In the genomic region with DNA sequence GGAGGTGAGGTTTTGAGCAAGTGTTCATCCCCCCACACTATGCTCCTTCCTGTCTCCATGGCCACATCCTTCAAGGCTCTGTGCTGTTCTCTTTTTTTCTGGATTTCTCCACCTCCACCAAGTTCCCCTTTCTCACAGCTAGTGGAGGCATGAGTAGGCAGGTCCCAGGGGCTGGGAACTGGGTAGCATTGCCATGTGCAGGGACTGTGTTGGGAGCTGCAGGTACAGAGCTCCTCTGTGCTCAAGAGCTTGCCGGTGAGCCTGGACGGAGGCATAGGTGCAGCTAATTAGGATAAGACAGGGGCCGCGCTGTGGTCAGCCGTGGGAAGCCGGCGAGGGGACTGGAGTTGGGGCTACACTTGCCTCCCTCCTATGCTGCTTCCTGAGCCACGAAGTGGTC, we compare ENCODE assay signal across 18 cellular contexts. TPM values are rescaled to one million over a fixed set of nuclear protein-coding genes. Genes with fewer than 3 reads are reported as not detected.
DNase-seq lines count a peak whose midpoint lies in the region; ATAC-seq and TF ChIP-seq lines count a peak whose summit lies in the region.
"Had no signal": no experiment of that assay in that cellular context is flagged by ENCODE, and none has a peak within 500 bp of the region (broad histone marks: within the 10 kb centered on the region; RNA-seq: fewer than 3 reads in every experiment).

No MANE protein-coding gene starts in this region.

- H3K9me3 Mint-ChIP-seq in brain = peaks cover 0 to 7% (median 0%) of the 10 kb centered on the region in 5 experiments
- H3K9me3 Mint-ChIP-seq in osteocyte (ENCODE audit: unreplicated experiment) = no peaks in the 10 kb centered on the region
- H3K9me3 Mint-ChIP-seq: stimulated activated naive CD8-positive, alpha-beta T cell treated with anti-CD3 and anti-CD28 coated beads, Interleukin-15, Interleukin-2, amounts not matched to agents 100 ng/mL and 50 ng/mL, for 24 hours had no signal

- no peak for ATAC-seq in GM19452 (IDR thresholded peaks at IDR 0.05; ENCODE audit: unreplicated experiment)
- ATAC-seq: activated CD8-positive, alpha-beta T cell treated with anti-CD3 and anti-CD28 coated beads, Interleukin-2, amount 10 ng/mL, durations not matched to agents 7 days and 5 days had no signal

- H3K4me1 Mint-ChIP-seq in brain (peaks cover 66% of the 10 kb centered on the region), osteocyte (ENCODE audit: unreplicated experiment) (peaks cover 55% of the 10 kb centered on the region)

- H3K27ac Mint-ChIP-seq in brain = peak overlapping the region; percentile 21 to 74 (median 46)
- H3K27ac Mint-ChIP-seq in osteocyte (ENCODE audit: unreplicated experiment) = no peak overlapping the region
- H3K27ac Mint-ChIP-seq: activated CD8-positive, alpha-beta T cell treated with anti-CD3 and anti-CD28 coated beads, Interleukin-2, amount 10 ng/mL, durations not matched to agents 7 days and 5 days; activated naive CD8-positive, alpha-beta T cell; stimulated activated naive CD8-positive, alpha-beta T cell treated with anti-CD3 and anti-CD28 coated beads, Interleukin-15, Interleukin-2, amounts not matched to agents 100 ng/mL and 50 ng/mL, for 24 hours had no signal

- no peak overlapping the region for H3K4me3 ChIP-seq in NB4 (ENCODE audit: low read depth, low read length)
- H3K4me3 ChIP-seq: esophagus muscularis mucosa, upper lobe of left lung had no signal

- peaks cover 3% of the 10 kb centered on the region for H3K27me3 Mint-ChIP-seq in brain
- H3K27me3 Mint-ChIP-seq in osteocyte (ENCODE audit: unreplicated experiment) = peaks cover 6% of the 10 kb centered on the region

- no peak for TF ChIP-seq POLR2A in NB4 (IDR thresholded peaks at IDR 0.05; ENCODE audit: extremely low read depth, insufficient read length)

- H3K36me3 Mint-ChIP-seq in brain (no peaks in the 10 kb centered on the region), osteocyte (ENCODE audit: unreplicated experiment) (peaks cover 6% of the 10 kb centered on the region)
- H3K36me3 Mint-ChIP-seq: activated naive CD8-positive, alpha-beta T cell had no signal

- TF ChIP-seq CTCF in NB4 (IDR thresholded peaks at IDR 0.05; ENCODE audit: low read depth, low read length) = no peak
- no peak for TF ChIP-seq CTCF in brain (conservative IDR thresholded peaks at IDR 0.05)
- no peak for TF ChIP-seq CTCF in osteocyte (IDR thresholded peaks at IDR 0.05)

- H3K4me3 Mint-ChIP-seq in brain (peak overlapping the region in 1 of 5 experiments; percentile 13), osteocyte (ENCODE audit: unreplicated experiment) (no peak overlapping the region)
- H3K4me3 Mint-ChIP-seq: activated CD8-positive, alpha-beta T cell treated with anti-CD3 and anti-CD28 coated beads, Interleukin-2, amount 10 ng/mL, durations not matched to agents 7 days and 5 days; activated naive CD8-positive, alpha-beta T cell; stimulated activated naive CD8-positive, alpha-beta T cell treated with anti-CD3 and anti-CD28 coated beads, Interleukin-15, Interleukin-2, amounts not matched to agents 100 ng/mL and 50 ng/mL, for 24 hours had no signal

- peak; percentile 76 for DNase-seq in GDM1 (lab: John Stamatoyannopoulos, UW)
- DNase-seq in NB4 (ENCODE audit: low read depth) = peak; percentile 87
- peak; percentile 62 for DNase-seq in putamen (ENCODE audit: low spot score)
- DNase-seq in osteocyte (ENCODE audit: extremely low spot score, unreplicated experiment) = no peak
- no peak for DNase-seq in T-helper 9 cell
- DNase-seq in NCI-H226 = no peak
- DNase-seq: activated CD8-positive, alpha-beta T cell treated with anti-CD3 and anti-CD28 coated beads, Interleukin-2, amount 10 ng/mL, durations not matched to agents 7 days and 5 days; brain microvascular endothelial cell; DND-41; NCI-H1048; NCI-H526 treated with DMSO at 0.1 percent for 48 hours; stimulated activated CD4-positive, alpha-beta T cell treated with anti-CD3 and anti-CD28 coated beads, Interleukin-1b, Interleukin-23, amount 100 ng/mL, for 48 hours; upper lobe of left lung had no signal

RNA-seq across cellular contexts. Expression of a gene that starts 36.7 kb away (rescaled TPM):
- polyA plus RNA-seq in brain (ENCODE audit: insufficient read depth, low read depth, low replicate concordance) = 15.8 TPM
- 5.9 and 7.1 TPM in 2 replicates for total RNA-seq in osteocyte

Comparison
In these comparisons a context has a peak if more than half of its experiments do, and no peak if none do; other contexts are left out.
1. DNase-seq: peak in GDM1 (single experiment), NB4 (single experiment) and putamen (single experiment); none in osteocyte (single experiment), T-helper 9 cell (single experiment) and NCI-H226 (single experiment).